ENCODE assay signal across 8 cellular contexts in genomic region chr3:15629860-15630597, GRCh38. TPM values are rescaled to one million over a fixed set of nuclear protein-coding genes. Genes with fewer than 3 reads are reported as not detected.
A peak's percentile ranks its signal among the peaks of the same experiment; 100 is the strongest.
DNase-seq lines count a peak whose midpoint lies in the region; ATAC-seq, FAIRE-seq and TF ChIP-seq lines count a peak whose summit lies in the region.

No MANE protein-coding gene starts in this region.

- peak; percentile 71 for TF ChIP-seq CTCF in cardiac muscle cell (IDR thresholded peaks at IDR 0.05; ENCODE audit: low read depth, low read length)
- peak; percentile 61 for TF ChIP-seq CTCF in progenitor cell of endocrine pancreas (IDR thresholded peaks at IDR 0.05; ENCODE audit: unreplicated experiment)

- H3K27me3 Mint-ChIP-seq in activated naive CD8-positive, alpha-beta T cell treated with anti-CD3 and anti-CD28 coated beads, Interleukin-2, amount 10 ng/mL, durations not matched to agents 7 days and 5 days: no peaks in the 10 kb centered on the region
- no peaks in the 10 kb centered on the region for H3K27me3 Mint-ChIP-seq in progenitor cell of endocrine pancreas

- peak overlapping the region; percentile 59 for H3K4me3 Mint-ChIP-seq in activated naive CD8-positive, alpha-beta T cell treated with anti-CD3 and anti-CD28 coated beads, Interleukin-2, amount 10 ng/mL, durations not matched to agents 7 days and 5 days
- H3K4me3 Mint-ChIP-seq in progenitor cell of endocrine pancreas (ENCODE audit: low read depth): no peak overlapping the region

- H3K4me1 ChIP-seq in cardiac muscle cell (ENCODE audit: low read depth): no peaks in the 10 kb centered on the region

- no peaks in the 10 kb centered on the region for H3K9me3 ChIP-seq in cardiac muscle cell (ENCODE audit: low read depth)

- POLR2A ChIA-PET in activated naive CD8-positive, alpha-beta T cell treated with anti-CD3 and anti-CD28 coated beads, Interleukin-2, amount 10 ng/mL, durations not matched to agents 7 days and 5 days (lab: Charles Lee): interaction anchor here (0.6 to 1.5 kb wide), 3 partner anchors 182 to 525 kb away, joined by 3 to 5 read pairs (median 3); no protein-coding TSS in a partner anchor

- peaks cover 11% of the 10 kb centered on the region for H3K4me1 Mint-ChIP-seq in activated naive CD8-positive, alpha-beta T cell treated with anti-CD3 and anti-CD28 coated beads, Interleukin-2, amount 10 ng/mL, durations not matched to agents 7 days and 5 days
- H3K4me1 Mint-ChIP-seq in progenitor cell of endocrine pancreas (ENCODE audit: low read depth): peaks cover 21% of the 10 kb centered on the region

- H3K27me3 ChIP-seq in cardiac muscle cell: no peaks in the 10 kb centered on the region

- peak; percentile 78 for DNase-seq in HuH-7 (ENCODE audit: low spot score)
- DNase-seq in SHP77 (lab: John Stamatoyannopoulos, UW): peak; percentile 57 to 58
- DNase-seq in activated naive CD8-positive, alpha-beta T cell treated with anti-CD3 and anti-CD28 coated beads, Interleukin-2, amount 10 ng/mL, durations not matched to agents 7 days and 5 days: no peak
- DNase-seq in cardiac muscle cell (ENCODE audit: low read depth in 1 of 2, low spot score in 1 of 2): peak; percentile 76 to 90
- no peak for DNase-seq in progenitor cell of endocrine pancreas (ENCODE audit: low spot score, unreplicated experiment)
- DNase-seq in DMS79 (lab: John Stamatoyannopoulos, UW): no peak

- H3K27ac ChIP-seq in cardiac muscle cell: no peak overlapping the region

- no peak overlapping the region for H3K4me3 ChIP-seq in cardiac muscle cell

- no peaks in the 10 kb centered on the region for H3K36me3 Mint-ChIP-seq in activated naive CD8-positive, alpha-beta T cell treated with anti-CD3 and anti-CD28 coated beads, Interleukin-2, amount 10 ng/mL, durations not matched to agents 7 days and 5 days
- H3K36me3 Mint-ChIP-seq in progenitor cell of endocrine pancreas (ENCODE audit: insufficient read depth): peaks cover 2% of the 10 kb centered on the region

- no peaks in the 10 kb centered on the region for H3K9me3 Mint-ChIP-seq in activated naive CD8-positive, alpha-beta T cell treated with anti-CD3 and anti-CD28 coated beads, Interleukin-2, amount 10 ng/mL, durations not matched to agents 7 days and 5 days
- H3K9me3 Mint-ChIP-seq in progenitor cell of endocrine pancreas (ENCODE audit: low read depth): no peaks in the 10 kb centered on the region

- FAIRE-seq in G401.6 (lab: Jason Lieb, UNC): peak; percentile 86

- peak; percentile 90 for ATAC-seq in GM21528 (IDR thresholded peaks at IDR 0.05; ENCODE audit: low FRiP score, unreplicated experiment)
- peak; percentile 99 for ATAC-seq in activated naive CD8-positive, alpha-beta T cell treated with anti-CD3 and anti-CD28 coated beads, Interleukin-2, amount 10 ng/mL, durations not matched to agents 7 days and 5 days (ENCODE audit: low read depth)

- H3K36me3 ChIP-seq in cardiac muscle cell: no peaks in the 10 kb centered on the region

- H3K27ac Mint-ChIP-seq in activated naive CD8-positive, alpha-beta T cell treated with anti-CD3 and anti-CD28 coated beads, Interleukin-2, amount 10 ng/mL, durations not matched to agents 7 days and 5 days: peak overlapping the region; percentile 35
- no peak overlapping the region for H3K27ac Mint-ChIP-seq in progenitor cell of endocrine pancreas

RNA-seq across cellular contexts. Expression of gene BTD, which starts 28.5 kb away (rescaled TPM):
- total RNA-seq in activated naive CD8-positive, alpha-beta T cell treated with anti-CD3 and anti-CD28 coated beads, Interleukin-2, amount 10 ng/mL, durations not matched to agents 7 days and 5 days: 1 to 10 TPM; 8.3 to 9.6 TPM
- total RNA-seq in cardiac muscle cell (9.4 and 12.9 TPM in 2 replicates), progenitor cell of endocrine pancreas (26.9 and 28.9 TPM in 2 replicates)
- polyA plus RNA-seq in cardiac muscle cell: 13.8 and 14.4 TPM in 2 replicates

RNA-seq across cellular contexts. Expression of gene HACL1, which starts 28.7 kb away (rescaled TPM):
- 10 to 100 TPM; 24.9 to 29.5 TPM for total RNA-seq in activated naive CD8-positive, alpha-beta T cell treated with anti-CD3 and anti-CD28 coated beads, Interleukin-2, amount 10 ng/mL, durations not matched to agents 7 days and 5 days
- 7.8 and 11.2 TPM in 2 replicates for total RNA-seq in cardiac muscle cell
- 11.0 and 24.6 TPM in 2 replicates for polyA plus RNA-seq in cardiac muscle cell
- 24.4 and 25.9 TPM in 2 replicates for total RNA-seq in progenitor cell of endocrine pancreas

Comparison
In these comparisons a context has a peak if more than half of its experiments do, and no peak if none do; other contexts are left out.
1. DNase-seq: peak in HuH-7 (single experiment), SHP77 (2 of 2) and cardiac muscle cell (2 of 2); none in activated naive CD8-positive, alpha-beta T cell treated with anti-CD3 and anti-CD28 coated beads, Interleukin-2, amount 10 ng/mL, durations not matched to agents 7 days and 5 days (single experiment), progenitor cell of endocrine pancreas (single experiment) and DMS79 (single experiment).